In genomic region chr4:30181918-30182317, GRCh38 we compare ENCODE assay signal across 1 cellular context.
TF ChIP-seq lines count a peak whose summit lies in the region.

No MANE protein-coding gene starts in this region.

TF ChIP-seq in GM23338, 12 proteins besides CTCF, POLR2A, EP300 and RAD21 (continued from another document):
- no peak for TF ChIP-seq ZNF462 (CRISPR knock-in tag; IDR thresholded peaks at IDR 0.05)
- TF ChIP-seq CREB1 (CRISPR knock-in tag; IDR thresholded peaks at IDR 0.05; ENCODE audit: low read depth) = no peak
- TF ChIP-seq ZNF114 (CRISPR knock-in tag; IDR thresholded peaks at IDR 0.05) = no peak
- TF ChIP-seq JUNB (IDR thresholded peaks at IDR 0.05; ENCODE audit: unreplicated experiment) = no peak
- no peak for TF ChIP-seq POLR2AphosphoS5 (IDR thresholded peaks at IDR 0.05; ENCODE audit: low read depth)
- TF ChIP-seq ZNF331 (CRISPR knock-in tag; IDR thresholded peaks at IDR 0.05; ENCODE audit: low read depth) = no peak
- no peak for TF ChIP-seq STAT1 (IDR thresholded peaks at IDR 0.05; ENCODE audit: unreplicated experiment)
- no peak for TF ChIP-seq ETS1 (IDR thresholded peaks at IDR 0.05)
